Comparison of ENCODE assay signal across 11 cellular contexts in the genomic region with DNA sequence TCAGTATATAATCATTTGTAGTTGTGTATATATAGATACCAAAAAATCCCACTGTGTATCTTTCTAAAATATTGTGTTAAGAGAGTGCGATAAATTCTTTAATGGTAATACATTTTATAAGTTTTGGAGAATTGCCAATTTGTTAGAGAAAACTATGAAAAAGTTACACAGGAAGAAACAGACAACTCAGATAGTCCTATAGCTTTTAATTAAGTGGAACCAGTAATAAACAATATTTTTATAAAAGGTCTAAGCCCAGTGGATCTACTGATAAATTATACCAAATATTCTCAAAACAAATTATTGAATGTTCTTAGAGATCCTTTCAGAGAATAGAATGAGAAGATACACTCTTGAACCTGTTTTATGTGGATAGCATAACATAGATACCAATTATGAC.
"Had no signal": no experiment of that assay in that cellular context is flagged by ENCODE, and none has a peak within 500 bp of the region (broad histone marks: within the 10 kb centered on the region; RNA-seq: fewer than 3 reads in every experiment).

No MANE protein-coding gene starts in this region.

- H3K4me1 ChIP-seq: HAP-1 had no signal

- H3K36me3 ChIP-seq: HAP-1 had no signal

- ATAC-seq: HCT116 had no signal

- FAIRE-seq: H1, H54 had no signal

- H2AFZ ChIP-seq: GM23248, GM23338 had no signal

- H3K27ac ChIP-seq: GM23248 had no signal

- H3K9ac ChIP-seq: GM23248 had no signal

- DNase-seq: GM23248, GOT3, H7, H9, HCEC 1CT, HFFc6 had no signal

- H3K4me3 ChIP-seq: GM23248, GM23338, HAP-1 had no signal

- H3K4me2 ChIP-seq: GM23338 had no signal
